Comparison of ENCODE assay signal across 25 cellular contexts in the genomic region with DNA sequence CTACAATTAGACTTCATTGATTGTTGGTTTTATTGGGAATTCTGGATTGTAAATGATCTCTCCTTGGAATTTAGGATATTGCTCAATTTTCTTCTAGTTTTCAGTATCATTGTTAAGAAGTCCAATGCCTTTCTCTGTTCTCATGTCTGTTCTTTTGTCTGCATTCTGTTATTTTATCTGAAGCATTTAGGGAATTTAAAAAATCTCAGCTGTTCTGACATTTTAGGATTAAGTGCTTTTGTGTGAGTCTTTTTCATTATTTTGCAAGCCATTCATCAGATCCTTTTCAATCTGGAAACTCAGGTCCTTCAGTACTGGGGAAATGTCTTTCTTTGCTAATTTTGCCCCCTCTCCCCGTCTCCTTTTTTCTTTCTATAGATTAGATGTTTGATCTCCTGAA. TPM values are rescaled to one million over a fixed set of nuclear protein-coding genes. Genes with fewer than 3 reads are reported as not detected.
DNase-seq lines count a peak whose midpoint lies in the region; ATAC-seq, FAIRE-seq and TF ChIP-seq lines count a peak whose summit lies in the region.
"Had no signal": no experiment of that assay in that cellular context is flagged by ENCODE, and none has a peak within 500 bp of the region (broad histone marks: within the 10 kb centered on the region; RNA-seq: fewer than 3 reads in every experiment).

No MANE protein-coding gene starts in this region.

- H3K9me3 ChIP-seq in SK-N-SH (no peaks in the 10 kb centered on the region), upper lobe of left lung (no peaks in the 10 kb centered on the region)
- H3K9me3 ChIP-seq: A549, adrenal gland, esophagus muscularis mucosa, uterus had no signal

- POLR2A ChIA-PET in SK-N-SH (lab: Yijun Ruan, JAX), result no interaction called here

- 86% methylated on average over 1 of the region's 1 CpG for whole genome bisulfite sequencing in SK-N-SH (ENCODE audit: low lambda C conversion rate)
- WGBS in upper lobe of left lung, 2 donors, result 72 to 88% methylated on average over 1 of the region's 1 CpG

- DNase-seq in AG20443 (ENCODE audit: low spot score), result peak; percentile 15
- no peak for DNase-seq in SK-N-SH
- DNase-seq in fibroblast of gingiva (ENCODE audit: low read depth), result peak; percentile 25
- DNase-seq in osteocyte (ENCODE audit: extremely low spot score, unreplicated experiment), result no peak
- no peak for DNase-seq in RCC 7860 (ENCODE audit: low spot score)
- DNase-seq in activated naive CD4-positive, alpha-beta T cell treated with anti-CD3 and anti-CD28 coated beads for 36 hours, result no peak
- DNase-seq in upper lobe of left lung, result no peak
- DNase-seq: activated CD4-positive, alpha-beta T cell treated with anti-CD3 and anti-CD28 coated beads, Interleukin-2, amount 10 ng/mL, durations not matched to agents 24 days and 14 days; activated CD8-positive, alpha-beta memory T cell treated with anti-CD3 and anti-CD28 coated beads, Interleukin-2, amount 50 U/mL, for 4 hours; activated gamma-delta T cell; adrenal gland; effector CD4-positive, alpha-beta T cell; midbrain; MM.1S; NCI-H82; SHP77 treated with DMSO at 0.1 percent for 48 hours; stimulated activated CD8-positive, alpha-beta memory T cell treated with anti-CD3 and anti-CD28 coated beads, Interleukin-4, amount 100 ng/mL, for 48 hours; uterus had no signal

- TF ChIP-seq CTCF in SK-N-SH (IDR thresholded peaks at IDR 0.05), result no peak
- TF ChIP-seq CTCF in osteocyte (IDR thresholded peaks at IDR 0.05), result no peak
- no peak for TF ChIP-seq CTCF in upper lobe of left lung (IDR thresholded peaks at IDR 0.05)

- H2AFZ ChIP-seq in SK-N-SH (ENCODE audit: low read depth), result 0 out of 2 replicates have a peak overlapping the region, but pooled peaks have one; percentile 11

- peaks cover 6 to 12% of the 10 kb centered on the region in 2 experiments; a peak in 2 of 4 replicates for H3K4me1 ChIP-seq in SK-N-SH (ENCODE audit: control insufficient read depth in 1 of 2, insufficient read depth in 2 of 2, low read depth in 1 of 2, low read length in 1 of 2)
- H3K4me1 ChIP-seq in upper lobe of left lung, result peaks cover 0 to 5% (median 4%) of the 10 kb centered on the region in 4 donors
- H3K4me1 ChIP-seq: adrenal gland, uterus had no signal

- no peaks in the 10 kb centered on the region for H3K27me3 ChIP-seq in SK-N-SH (ENCODE audit: insufficient read depth)
- no peaks in the 10 kb centered on the region for H3K27me3 ChIP-seq in upper lobe of left lung
- H3K27me3 ChIP-seq: adrenal gland, esophagus muscularis mucosa, uterus had no signal

- H3K9me3 Mint-ChIP-seq in osteocyte (ENCODE audit: unreplicated experiment), result no peaks in the 10 kb centered on the region
- no peaks in the 10 kb centered on the region for H3K9me3 Mint-ChIP-seq in activated naive CD4-positive, alpha-beta T cell treated with anti-CD3 and anti-CD28 coated beads for 36 hours
- H3K9me3 Mint-ChIP-seq: activated CD4-positive, alpha-beta T cell treated with anti-CD3 and anti-CD28 coated beads, Interleukin-2, amount 10 ng/mL, durations not matched to agents 24 days and 14 days; T-helper 1 cell treated with Interleukin-12 subunit alpha and Interleukin-12 subunit beta and Interleukin-4 antibody, amounts not matched to agents 30 μg/mL and 1 μg/mL, for 36 hours had no signal

- no peaks in the 10 kb centered on the region for H3K36me3 Mint-ChIP-seq in osteocyte (ENCODE audit: unreplicated experiment)
- H3K36me3 Mint-ChIP-seq in activated naive CD4-positive, alpha-beta T cell treated with anti-CD3 and anti-CD28 coated beads for 36 hours (ENCODE audit: low read depth), result no peaks in the 10 kb centered on the region

- H3K4me3 Mint-ChIP-seq in osteocyte (ENCODE audit: unreplicated experiment), result no peak overlapping the region
- H3K4me3 Mint-ChIP-seq in activated naive CD4-positive, alpha-beta T cell treated with anti-CD3 and anti-CD28 coated beads for 36 hours, result no peak overlapping the region
- H3K4me3 Mint-ChIP-seq: activated CD4-positive, alpha-beta T cell treated with anti-CD3 and anti-CD28 coated beads, Interleukin-2, amount 10 ng/mL, durations not matched to agents 24 days and 14 days; T-helper 1 cell treated with Interleukin-12 subunit alpha and Interleukin-12 subunit beta and Interleukin-4 antibody, amounts not matched to agents 30 μg/mL and 1 μg/mL, for 36 hours had no signal

- H3K27me3 Mint-ChIP-seq in osteocyte (ENCODE audit: unreplicated experiment), result no peaks in the 10 kb centered on the region
- H3K27me3 Mint-ChIP-seq in activated naive CD4-positive, alpha-beta T cell treated with anti-CD3 and anti-CD28 coated beads for 36 hours (ENCODE audit: low read depth), result no peaks in the 10 kb centered on the region

- no peak overlapping the region for H3K4me2 ChIP-seq in SK-N-SH
- H3K4me2 ChIP-seq: A549 had no signal

- CTCF ChIA-PET in SK-N-SH (lab: Yijun Ruan, JAX), result no interaction called here
- CTCF ChIA-PET in activated naive CD4-positive, alpha-beta T cell treated with anti-CD3 and anti-CD28 coated beads for 36 hours (lab: Charles Lee), result interaction anchor here (0.9 kb wide), 1 partner anchor 14 kb away, joined by 4 read pairs; no protein-coding TSS in a partner anchor

- H3K36me3 ChIP-seq in SK-N-SH (replicated peaks in 1 of 2; ENCODE audit: control insufficient read depth in 1 of 2, insufficient read depth in 2 of 2, low read length in 1 of 2), result no peaks in the 10 kb centered on the region
- H3K36me3 ChIP-seq in upper lobe of left lung, result no peaks in the 10 kb centered on the region
- H3K36me3 ChIP-seq: adrenal gland, esophagus muscularis mucosa, uterus had no signal

- H3K27ac ChIP-seq in SK-N-SH (ENCODE audit: low read depth in 2 of 2, low read length in 1 of 2) (peak overlapping the region in 1 of 2 experiments; percentile 4; a peak in 1 of 4 replicates), upper lobe of left lung (no peak overlapping the region)
- H3K27ac ChIP-seq: A549, adrenal gland, C4-2B, esophagus muscularis mucosa, uterus had no signal

- H3K79me2 ChIP-seq in SK-N-SH (ENCODE audit: insufficient read depth), result peaks cover 7% of the 10 kb centered on the region

- H3K4me3 ChIP-seq in SK-N-SH (ENCODE audit: low read depth in 2 of 2, low read length in 1 of 2) (no peak overlapping the region), upper lobe of left lung (no peak overlapping the region)
- H3K4me3 ChIP-seq: A549, adrenal gland, esophagus muscularis mucosa, uterus had no signal

- peak overlapping the region; percentile 25 for H3K27ac Mint-ChIP-seq in osteocyte (ENCODE audit: unreplicated experiment)
- no peak overlapping the region for H3K27ac Mint-ChIP-seq in activated naive CD4-positive, alpha-beta T cell treated with anti-CD3 and anti-CD28 coated beads for 36 hours
- H3K27ac Mint-ChIP-seq: activated CD4-positive, alpha-beta T cell treated with anti-CD3 and anti-CD28 coated beads, Interleukin-2, amount 10 ng/mL, durations not matched to agents 24 days and 14 days; T-helper 1 cell treated with Interleukin-12 subunit alpha and Interleukin-12 subunit beta and Interleukin-4 antibody, amounts not matched to agents 30 μg/mL and 1 μg/mL, for 36 hours had no signal

- ATAC-seq in upper lobe of left lung (ENCODE audit: low FRiP score in 2 of 2) (no peak), HG02678 (IDR thresholded peaks at IDR 0.05; ENCODE audit: unreplicated experiment) (no peak)
- ATAC-seq: A549 had no signal

- no peak for TF ChIP-seq RAD21 in SK-N-SH (IDR thresholded peaks at IDR 0.05; ENCODE audit: low read length)

- H3K9ac ChIP-seq in SK-N-SH, result no peak overlapping the region; the same call in 1 of the 2 replicates

- H3K9me2 ChIP-seq in SK-N-SH, result no peaks in the 10 kb centered on the region

- TF ChIP-seq POLR2A in upper lobe of left lung (IDR thresholded peaks at IDR 0.05), result no peak

- peaks cover 27% of the 10 kb centered on the region for H3K4me1 Mint-ChIP-seq in osteocyte (ENCODE audit: unreplicated experiment)
- H3K4me1 Mint-ChIP-seq in activated naive CD4-positive, alpha-beta T cell treated with anti-CD3 and anti-CD28 coated beads for 36 hours (ENCODE audit: low read depth), result peaks cover 12% of the 10 kb centered on the region

- peaks cover 13% of the 10 kb centered on the region for H3F3A ChIP-seq in SK-N-SH (replicated peaks; ENCODE audit: insufficient read depth)

- intact Hi-C loops in activated naive CD4-positive, alpha-beta T cell treated with anti-CD3 and anti-CD28 coated beads for 36 hours (cut with micrococcal nuclease), result loop anchor here (10.0 kb wide), 2 partner anchors 479 to 1191 kb away; no protein-coding TSS in a partner anchor

- TF ChIP-seq EP300 in SK-N-SH (IDR thresholded peaks at IDR 0.05; ENCODE audit: borderline replicate concordance in 1 of 2, low read depth in 1 of 2, low read length in 1 of 2) (no peak), upper lobe of left lung (IDR thresholded peaks at IDR 0.05) (no peak)

- no peak for FAIRE-seq in RCC 7860 (lab: Jason Lieb, UNC)
- FAIRE-seq: A549, D721Med, GM18507 had no signal

- H4K20me1 ChIP-seq in SK-N-SH (ENCODE audit: insufficient read depth), result no peaks in the 10 kb centered on the region

TF ChIP-seq in SK-N-SH, 30 proteins besides CTCF, POLR2A, EP300 and RAD21 (continues in another document):
- no peak for TF ChIP-seq CHD2 (IDR thresholded peaks at IDR 0.05; ENCODE audit: low read length, partially characterized antibody)
- TF ChIP-seq, protein P1, sequence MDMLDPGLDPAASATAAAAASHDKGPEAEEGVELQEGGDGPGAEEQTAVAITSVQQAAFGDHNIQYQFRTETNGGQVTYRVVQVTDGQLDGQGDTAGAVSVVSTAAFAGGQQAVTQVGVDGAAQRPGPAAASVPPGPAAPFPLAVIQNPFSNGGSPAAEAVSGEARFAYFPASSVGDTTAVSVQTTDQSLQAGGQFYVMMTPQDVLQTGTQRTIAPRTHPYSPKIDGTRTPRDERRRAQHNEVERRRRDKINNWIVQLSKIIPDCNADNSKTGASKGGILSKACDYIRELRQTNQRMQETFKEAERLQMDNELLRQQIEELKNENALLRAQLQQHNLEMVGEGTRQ (IDR thresholded peaks at IDR 0.05; ENCODE audit: borderline replicate concordance, low read depth, low read length), result no peak

RNA-seq across cellular contexts. Expression of a gene that starts 4.4 kb away (rescaled TPM):
- 1.8 and 2.5 TPM in 2 replicates for polyA plus RNA-seq in SK-N-SH (2012; rRNA removed)
- 2.5 TPM in 2 replicates for polyA plus RNA-seq in SK-N-SH (2012; cell fraction: cytosol; rRNA removed)
- polyA plus RNA-seq in SK-N-SH (2012; cell fraction: nucleus; rRNA removed), result 2.5 and 5.6 TPM in 2 replicates
- total RNA-seq in osteocyte (27.7 and 38.2 TPM in 2 replicates), upper lobe of left lung (10 to 100 TPM; 17.6 to 55.5 (median 27.9) TPM)
- 1 to 10 TPM; 4.8 to 7.1 TPM for total RNA-seq in activated naive CD4-positive, alpha-beta T cell treated with anti-CD3 and anti-CD28 coated beads for 36 hours

Comparison
In these comparisons a context has a peak if more than half of its experiments do, and no peak if none do; other contexts are left out.
1. DNase-seq: peak in AG20443 (single experiment) and fibroblast of gingiva (single experiment); none in SK-N-SH (single experiment), osteocyte (single experiment), RCC 7860 (single experiment), activated naive CD4-positive, alpha-beta T cell treated with anti-CD3 and anti-CD28 coated beads for 36 hours (single experiment) and upper lobe of left lung (0 of 2).